In genomic region chr9:3047912-3048311, GRCh38 we compare ENCODE assay signal across 34 cellular contexts.
"Had no signal": no experiment of that assay in that cellular context is flagged by ENCODE, and none has a peak within 500 bp of the region (broad histone marks: within the 10 kb centered on the region; RNA-seq: fewer than 3 reads in every experiment).

No MANE protein-coding gene starts in this region.

- H3K9ac ChIP-seq: KMS-11 had no signal

- DNase-seq: Karpas-422, Kasumi-1, MG63, MM.1S, MV-4-11, NCI-H1048, NCI-H1092, NCI-H1092 treated with DMSO at 0.1 percent for 48 hours, NCI-H1105, NCI-H1105 treated with DMSO at 0.1 percent for 48 hours, NCI-H1417, NCI-H1417 treated with DMSO at 0.1 percent for 48 hours, NCI-H1436, NCI-H1436 treated with DMSO at 0.1 percent for 48 hours, NCI-H146, NCI-H1694, NCI-H1694 treated with DMSO at 0.1 percent for 48 hours, NCI-H187, NCI-H187 treated with DMSO at 0.1 percent for 48 hours, NCI-H1930, NCI-H2029, NCI-H2029 treated with DMSO at 0.1 percent for 48 hours, NCI-H2081, NCI-H2081 treated with DMSO at 0.1 percent for 48 hours, NCI-H2107, NCI-H2171, NCI-H2171 treated with DMSO at 0.1 percent for 48 hours, NCI-H2227 treated with DMSO at 0.1 percent for 48 hours, NCI-H226, NCI-H345, NCI-H446, NCI-H446 treated with DMSO at 0.1 percent for 48 hours, NCI-H510A had no signal

- H3K4me3 ChIP-seq: MG63 had no signal

- H3K27me3 ChIP-seq: MG63 had no signal

- H3K4me2 ChIP-seq: KMS-11 had no signal

- H3K9me3 ChIP-seq: MG63 had no signal

- H3K27ac ChIP-seq: KMS-11 had no signal

- H3K36me3 ChIP-seq: MG63 had no signal
